ENCODE assay signal across 16 cellular contexts in genomic region chr11:73889019-73889418, GRCh38. TPM values are rescaled to one million over a fixed set of nuclear protein-coding genes. Genes with fewer than 3 reads are reported as not detected.
DNase-seq lines count a peak whose midpoint lies in the region; ATAC-seq and TF ChIP-seq lines count a peak whose summit lies in the region.
"Had no signal": no experiment of that assay in that cellular context is flagged by ENCODE, and none has a peak within 500 bp of the region (broad histone marks: within the 10 kb centered on the region; RNA-seq: fewer than 3 reads in every experiment).

No MANE protein-coding gene starts in this region.

- no peaks in the 10 kb centered on the region for H3K4me1 ChIP-seq in vagina
- H3K4me1 ChIP-seq: ascending aorta, tibial nerve had no signal

- no peak for TF ChIP-seq CTCF in vagina (IDR thresholded peaks at IDR 0.05)

- DNase-seq in left ventricle myocardium superior: no peak
- no peak for DNase-seq in cardiac septum (ENCODE audit: low spot score)
- DNase-seq in fibroblast of gingiva (ENCODE audit: low read depth): peak; percentile 50
- no peak for DNase-seq in COR-L47 (lab: John Stamatoyannopoulos, UW)
- no peak for DNase-seq in Kasumi-1 (lab: John Stamatoyannopoulos, UW)
- DNase-seq in vagina (ENCODE audit: extremely low spot score in 2 of 2): no peak
- DNase-seq: AML-193; NCI-H2171; NK-92 treated with Interleukin-12 subunit alpha and Interleukin-12 subunit beta, amount 100 ng/mL, for 24 hours; right cardiac atrium; SIG-M5; stimulated activated CD4-positive, alpha-beta T cell treated with anti-CD3 and anti-CD28 coated beads, Interleukin-4, amount 100 ng/mL, for 24 hours had no signal

- no peak overlapping the region for H3K4me3 ChIP-seq in vagina
- H3K4me3 ChIP-seq: ascending aorta, tibial nerve had no signal

- H3K27me3 ChIP-seq in vagina: no peaks in the 10 kb centered on the region
- H3K27me3 ChIP-seq: ascending aorta, tibial nerve had no signal

- intact Hi-C loops in left ventricle myocardium superior (cut with micrococcal nuclease): no loop called here
- intact Hi-C loops in cardiac septum (cut with DNase I): no loop called here
- intact Hi-C loops in vagina (cut with DNase I): no loop called here

- no peak for TF ChIP-seq POLR2A in vagina (IDR thresholded peaks at IDR 0.05)

- no peaks in the 10 kb centered on the region for H3K9me3 ChIP-seq in vagina
- H3K9me3 ChIP-seq: ascending aorta, tibial nerve had no signal

- ATAC-seq in left ventricle myocardium superior (peak; percentile 21), SK-N-SH treated with all-trans-retinoic acid at 6 μM for 48 hours (peak; percentile 62), HG03378 (IDR thresholded peaks at IDR 0.05; ENCODE audit: unreplicated experiment) (no peak)
- ATAC-seq: right cardiac atrium had no signal

- H3K27ac ChIP-seq in vagina: no peak overlapping the region
- H3K27ac ChIP-seq: ascending aorta, tibial nerve had no signal

- peaks cover 0 to 18% of the 10 kb centered on the region in 2 donors for H3K36me3 ChIP-seq in vagina

TF ChIP-seq in SK-N-SH treated with all-trans-retinoic acid at 6 μM for 48 hours, 23 proteins besides CTCF, POLR2A, EP300 and RAD21:
- peak; percentile 78 for TF ChIP-seq ISL1 (CRISPR knock-in tag; IDR thresholded peaks at IDR 0.05)
- no peak for TF ChIP-seq SNAI2 (CRISPR knock-in tag; IDR thresholded peaks at IDR 0.05)
- TF ChIP-seq ZFP3 (CRISPR knock-in tag; IDR thresholded peaks at IDR 0.05): no peak
- no peak for TF ChIP-seq CSDC2 (CRISPR knock-in tag; IDR thresholded peaks at IDR 0.05)
- no peak for TF ChIP-seq ZNF8 (CRISPR knock-in tag; IDR thresholded peaks at IDR 0.05)
- no peak for TF ChIP-seq PPARA (CRISPR knock-in tag; IDR thresholded peaks at IDR 0.05; ENCODE audit: borderline replicate concordance)
TF ChIP-seq in SK-N-SH treated with all-trans-retinoic acid at 6 μM for 48 hours: peak in this region for 1.

RNA-seq across cellular contexts. Expression of gene PAAF1, which starts 12.2 kb away (rescaled TPM):
- total RNA-seq in left ventricle myocardium superior (13.7 TPM), cardiac septum (14.9 TPM), vagina (4.2 TPM)

RNA-seq across cellular contexts. Expression of gene COA4, which starts 12.4 kb away (rescaled TPM):
- total RNA-seq in left ventricle myocardium superior (49.9 TPM), cardiac septum (52.9 TPM), vagina (53.3 TPM)
